Comparison of ENCODE assay signal across 1 cellular context in the genomic region with DNA sequence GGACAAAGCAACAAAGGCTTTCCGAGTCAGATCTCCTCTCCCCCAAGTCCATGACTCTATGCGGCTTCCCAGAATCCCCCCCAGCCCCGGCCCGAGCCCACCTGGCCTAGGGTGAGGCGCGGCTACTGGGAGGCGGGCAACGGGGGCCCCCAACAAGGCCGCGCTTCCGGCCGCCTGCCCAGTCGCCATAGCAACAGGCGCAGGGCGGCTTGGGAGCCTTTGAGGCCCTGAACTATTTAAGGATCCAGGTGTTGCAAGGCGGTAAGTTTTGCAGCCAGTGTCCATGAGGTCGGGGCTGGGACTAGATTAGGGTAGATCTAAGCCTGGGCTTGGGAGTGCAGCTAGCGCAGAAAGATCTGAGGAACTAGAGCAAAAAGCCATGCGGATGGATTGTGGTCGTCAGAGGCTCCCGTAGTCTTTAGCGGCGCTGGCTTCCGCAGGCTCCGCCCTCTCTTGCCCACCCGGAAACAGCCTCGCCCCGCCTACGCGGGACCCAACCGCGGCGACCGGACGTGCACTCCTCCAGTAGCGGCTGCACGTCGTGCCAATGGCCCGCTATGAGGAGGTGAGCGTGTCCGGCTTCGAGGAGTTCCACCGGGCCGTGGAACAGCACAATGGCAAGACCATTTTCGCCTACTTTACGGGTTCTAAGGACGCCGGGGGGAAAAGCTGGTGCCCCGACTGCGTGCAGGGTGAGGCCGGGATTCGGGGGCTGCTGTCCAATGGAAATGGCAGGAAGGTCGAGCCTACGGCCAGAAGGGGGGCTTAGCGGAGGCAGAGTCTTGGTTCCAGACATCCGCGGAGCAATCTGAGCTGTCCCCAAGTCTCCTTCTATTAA.
TF ChIP-seq lines count a peak whose summit lies in the region.

A gene (minus strand): TSS at position 176 of the 838 bp plus-strand sequence. CDS start 5,608 bp downstream, outside the sequence.
A gene (plus strand): TSS at position 525 of the 838 bp plus-strand sequence. CDS start 23 bp downstream, at position 548.

TF ChIP-seq in GM12878, 131 proteins besides CTCF, POLR2A, EP300 and RAD21 (continued from another document):
- TF ChIP-seq, protein P1, sequence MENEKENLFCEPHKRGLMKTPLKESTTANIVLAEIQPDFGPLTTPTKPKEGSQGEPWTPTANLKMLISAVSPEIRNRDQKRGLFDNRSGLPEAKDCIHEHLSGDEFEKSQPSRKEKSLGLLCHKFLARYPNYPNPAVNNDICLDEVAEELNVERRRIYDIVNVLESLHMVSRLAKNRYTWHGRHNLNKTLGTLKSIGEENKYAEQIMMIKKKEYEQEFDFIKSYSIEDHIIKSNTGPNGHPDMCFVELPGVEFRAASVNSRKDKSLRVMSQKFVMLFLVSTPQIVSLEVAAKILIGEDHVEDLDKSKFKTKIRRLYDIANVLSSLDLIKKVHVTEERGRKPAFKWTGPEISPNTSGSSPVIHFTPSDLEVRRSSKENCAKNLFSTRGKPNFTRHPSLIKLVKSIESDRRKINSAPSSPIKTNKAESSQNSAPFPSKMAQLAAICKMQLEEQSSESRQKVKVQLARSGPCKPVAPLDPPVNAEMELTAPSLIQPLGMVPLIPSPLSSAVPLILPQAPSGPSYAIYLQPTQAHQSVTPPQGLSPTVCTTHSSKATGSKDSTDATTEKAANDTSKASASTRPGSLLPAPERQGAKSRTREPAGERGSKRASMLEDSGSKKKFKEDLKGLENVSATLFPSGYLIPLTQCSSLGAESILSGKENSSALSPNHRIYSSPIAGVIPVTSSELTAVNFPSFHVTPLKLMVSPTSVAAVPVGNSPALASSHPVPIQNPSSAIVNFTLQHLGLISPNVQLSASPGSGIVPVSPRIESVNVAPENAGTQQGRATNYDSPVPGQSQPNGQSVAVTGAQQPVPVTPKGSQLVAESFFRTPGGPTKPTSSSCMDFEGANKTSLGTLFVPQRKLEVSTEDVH (IDR thresholded peaks at IDR 0.05; ENCODE audit: low read depth, partially characterized antibody): peak; percentile 70
- no peak for TF ChIP-seq CBX3 (IDR thresholded peaks at IDR 0.05; ENCODE audit: borderline replicate concordance, low read depth)
- TF ChIP-seq, protein P2, sequence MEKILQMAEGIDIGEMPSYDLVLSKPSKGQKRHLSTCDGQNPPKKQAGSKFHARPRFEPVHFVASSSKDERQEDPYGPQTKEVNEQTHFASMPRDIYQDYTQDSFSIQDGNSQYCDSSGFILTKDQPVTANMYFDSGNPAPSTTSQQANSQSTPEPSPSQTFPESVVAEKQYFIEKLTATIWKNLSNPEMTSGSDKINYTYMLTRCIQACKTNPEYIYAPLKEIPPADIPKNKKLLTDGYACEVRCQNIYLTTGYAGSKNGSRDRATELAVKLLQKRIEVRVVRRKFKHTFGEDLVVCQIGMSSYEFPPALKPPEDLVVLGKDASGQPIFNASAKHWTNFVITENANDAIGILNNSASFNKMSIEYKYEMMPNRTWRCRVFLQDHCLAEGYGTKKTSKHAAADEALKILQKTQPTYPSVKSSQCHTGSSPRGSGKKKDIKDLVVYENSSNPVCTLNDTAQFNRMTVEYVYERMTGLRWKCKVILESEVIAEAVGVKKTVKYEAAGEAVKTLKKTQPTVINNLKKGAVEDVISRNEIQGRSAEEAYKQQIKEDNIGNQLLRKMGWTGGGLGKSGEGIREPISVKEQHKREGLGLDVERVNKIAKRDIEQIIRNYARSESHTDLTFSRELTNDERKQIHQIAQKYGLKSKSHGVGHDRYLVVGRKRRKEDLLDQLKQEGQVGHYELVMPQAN (conservative IDR thresholded peaks at IDR 0.05): peak; percentile 95
- no peak for TF ChIP-seq SMARCA5 (IDR thresholded peaks at IDR 0.05)
- TF ChIP-seq ZBED1 (IDR thresholded peaks at IDR 0.05; ENCODE audit: borderline replicate concordance): no peak
- TF ChIP-seq, protein P3, sequence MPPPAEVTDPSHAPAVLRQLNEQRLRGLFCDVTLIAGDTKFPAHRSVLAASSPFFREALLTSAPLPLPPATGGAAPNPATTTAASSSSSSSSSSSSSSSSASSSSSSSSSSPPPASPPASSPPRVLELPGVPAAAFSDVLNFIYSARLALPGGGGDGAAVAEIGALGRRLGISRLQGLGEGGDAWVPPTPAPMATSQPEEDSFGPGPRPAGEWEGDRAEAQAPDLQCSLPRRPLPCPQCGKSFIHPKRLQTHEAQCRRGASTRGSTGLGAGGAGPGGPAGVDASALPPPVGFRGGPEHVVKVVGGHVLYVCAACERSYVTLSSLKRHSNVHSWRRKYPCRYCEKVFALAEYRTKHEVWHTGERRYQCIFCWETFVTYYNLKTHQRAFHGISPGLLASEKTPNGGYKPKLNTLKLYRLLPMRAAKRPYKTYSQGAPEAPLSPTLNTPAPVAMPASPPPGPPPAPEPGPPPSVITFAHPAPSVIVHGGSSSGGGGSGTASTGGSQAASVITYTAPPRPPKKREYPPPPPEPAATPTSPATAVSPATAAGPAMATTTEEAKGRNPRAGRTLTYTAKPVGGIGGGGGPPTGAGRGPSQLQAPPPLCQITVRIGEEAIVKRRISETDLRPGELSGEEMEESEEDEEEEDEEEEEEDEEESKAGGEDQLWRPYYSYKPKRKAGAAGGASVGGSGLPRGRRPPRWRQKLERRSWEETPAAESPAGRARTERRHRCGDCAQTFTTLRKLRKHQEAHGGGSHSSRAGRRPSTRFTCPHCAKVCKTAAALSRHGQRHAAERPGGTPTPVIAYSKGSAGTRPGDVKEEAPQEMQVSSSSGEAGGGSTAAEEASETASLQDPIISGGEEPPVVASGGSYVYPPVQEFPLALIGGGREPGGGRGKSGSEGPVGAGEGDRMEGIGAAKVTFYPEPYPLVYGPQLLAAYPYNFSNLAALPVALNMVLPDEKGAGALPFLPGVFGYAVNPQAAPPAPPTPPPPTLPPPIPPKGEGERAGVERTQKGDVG (CRISPR knock-in tag; IDR thresholded peaks at IDR 0.05): no peak
- peak; percentile 85 for TF ChIP-seq RUNX3 (IDR thresholded peaks at IDR 0.05; ENCODE audit: low read length)
- peak; percentile 70; the same call in 1 of the 2 replicates for TF ChIP-seq ZNF207 (IDR thresholded peaks at IDR 0.05; ENCODE audit: borderline replicate concordance)
- TF ChIP-seq, protein P4, sequence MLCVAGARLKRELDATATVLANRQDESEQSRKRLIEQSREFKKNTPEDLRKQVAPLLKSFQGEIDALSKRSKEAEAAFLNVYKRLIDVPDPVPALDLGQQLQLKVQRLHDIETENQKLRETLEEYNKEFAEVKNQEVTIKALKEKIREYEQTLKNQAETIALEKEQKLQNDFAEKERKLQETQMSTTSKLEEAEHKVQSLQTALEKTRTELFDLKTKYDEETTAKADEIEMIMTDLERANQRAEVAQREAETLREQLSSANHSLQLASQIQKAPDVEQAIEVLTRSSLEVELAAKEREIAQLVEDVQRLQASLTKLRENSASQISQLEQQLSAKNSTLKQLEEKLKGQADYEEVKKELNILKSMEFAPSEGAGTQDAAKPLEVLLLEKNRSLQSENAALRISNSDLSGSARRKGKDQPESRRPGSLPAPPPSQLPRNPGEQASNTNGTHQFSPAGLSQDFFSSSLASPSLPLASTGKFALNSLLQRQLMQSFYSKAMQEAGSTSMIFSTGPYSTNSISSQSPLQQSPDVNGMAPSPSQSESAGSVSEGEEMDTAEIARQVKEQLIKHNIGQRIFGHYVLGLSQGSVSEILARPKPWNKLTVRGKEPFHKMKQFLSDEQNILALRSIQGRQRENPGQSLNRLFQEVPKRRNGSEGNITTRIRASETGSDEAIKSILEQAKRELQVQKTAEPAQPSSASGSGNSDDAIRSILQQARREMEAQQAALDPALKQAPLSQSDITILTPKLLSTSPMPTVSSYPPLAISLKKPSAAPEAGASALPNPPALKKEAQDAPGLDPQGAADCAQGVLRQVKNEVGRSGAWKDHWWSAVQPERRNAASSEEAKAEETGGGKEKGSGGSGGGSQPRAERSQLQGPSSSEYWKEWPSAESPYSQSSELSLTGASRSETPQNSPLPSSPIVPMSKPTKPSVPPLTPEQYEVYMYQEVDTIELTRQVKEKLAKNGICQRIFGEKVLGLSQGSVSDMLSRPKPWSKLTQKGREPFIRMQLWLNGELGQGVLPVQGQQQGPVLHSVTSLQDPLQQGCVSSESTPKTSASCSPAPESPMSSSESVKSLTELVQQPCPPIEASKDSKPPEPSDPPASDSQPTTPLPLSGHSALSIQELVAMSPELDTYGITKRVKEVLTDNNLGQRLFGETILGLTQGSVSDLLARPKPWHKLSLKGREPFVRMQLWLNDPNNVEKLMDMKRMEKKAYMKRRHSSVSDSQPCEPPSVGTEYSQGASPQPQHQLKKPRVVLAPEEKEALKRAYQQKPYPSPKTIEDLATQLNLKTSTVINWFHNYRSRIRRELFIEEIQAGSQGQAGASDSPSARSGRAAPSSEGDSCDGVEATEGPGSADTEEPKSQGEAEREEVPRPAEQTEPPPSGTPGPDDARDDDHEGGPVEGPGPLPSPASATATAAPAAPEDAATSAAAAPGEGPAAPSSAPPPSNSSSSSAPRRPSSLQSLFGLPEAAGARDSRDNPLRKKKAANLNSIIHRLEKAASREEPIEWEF (IDR thresholded peaks at IDR 0.05; ENCODE audit: insufficient replicate concordance, low read depth, low read length): no peak
- 0 out of 2 replicates have a peak, but pooled peaks have one; percentile 1 for TF ChIP-seq FOXM1 (IDR thresholded peaks at IDR 0.05; ENCODE audit: low read depth, low read length)
- TF ChIP-seq PAX8 (IDR thresholded peaks at IDR 0.05): no peak
- TF ChIP-seq KDM1A (IDR thresholded peaks at IDR 0.05; ENCODE audit: borderline replicate concordance): no peak
- no peak for TF ChIP-seq FOS (IDR thresholded peaks at IDR 0.05; ENCODE audit: borderline replicate concordance, extremely low read depth, insufficient read length)
- TF ChIP-seq ZNF24 (IDR thresholded peaks at IDR 0.05): no peak
- no peak for TF ChIP-seq CHD4 (IDR thresholded peaks at IDR 0.05)
- TF ChIP-seq, protein P5, sequence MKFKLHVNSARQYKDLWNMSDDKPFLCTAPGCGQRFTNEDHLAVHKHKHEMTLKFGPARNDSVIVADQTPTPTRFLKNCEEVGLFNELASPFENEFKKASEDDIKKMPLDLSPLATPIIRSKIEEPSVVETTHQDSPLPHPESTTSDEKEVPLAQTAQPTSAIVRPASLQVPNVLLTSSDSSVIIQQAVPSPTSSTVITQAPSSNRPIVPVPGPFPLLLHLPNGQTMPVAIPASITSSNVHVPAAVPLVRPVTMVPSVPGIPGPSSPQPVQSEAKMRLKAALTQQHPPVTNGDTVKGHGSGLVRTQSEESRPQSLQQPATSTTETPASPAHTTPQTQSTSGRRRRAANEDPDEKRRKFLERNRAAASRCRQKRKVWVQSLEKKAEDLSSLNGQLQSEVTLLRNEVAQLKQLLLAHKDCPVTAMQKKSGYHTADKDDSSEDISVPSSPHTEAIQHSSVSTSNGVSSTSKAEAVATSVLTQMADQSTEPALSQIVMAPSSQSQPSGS (IDR thresholded peaks at IDR 0.05; ENCODE audit: low read length): no peak
